Comparison of ENCODE assay signal across 8 cellular contexts in genomic region chr4:26583865-26584652, GRCh38. TPM values are rescaled to one million over a fixed set of nuclear protein-coding genes. Genes with fewer than 3 reads are reported as not detected.
DNase-seq lines count a peak whose midpoint lies in the region; ATAC-seq, FAIRE-seq and TF ChIP-seq lines count a peak whose summit lies in the region.

TBC1D19 (plus strand) TSS chr4:26584084; CDS start chr4:26584194, 110 bp downstream.

- intact Hi-C loops in kidney (cut with DNase I): no loop called here

- H3K9ac ChIP-seq in kidney (ENCODE audit: low read length in 2 of 2): peak within 1 kb of the TSS; percentile 75 to 76

- no peaks in the 10 kb centered on the region for H3K9me3 ChIP-seq in kidney (ENCODE audit: control insufficient read depth in 1 of 2, low read length in 2 of 2)

- TF ChIP-seq CTCF in AG10803 (conservative IDR thresholded peaks at IDR 0.05; ENCODE audit: low read length) (no peak), kidney (IDR thresholded peaks at IDR 0.05; ENCODE audit: borderline replicate concordance, extremely low read depth, insufficient read depth) (no peak)

- H3K4me1 ChIP-seq in kidney (ENCODE audit: control insufficient read depth in 1 of 2, insufficient read depth in 1 of 2, low read depth in 1 of 2, low read length in 2 of 2): peaks cover 0 to 4% of the 10 kb centered on the region in 2 donors

- peak within 1 kb of the TSS; percentile 15 to 65 for H3K27ac ChIP-seq in kidney (ENCODE audit: low read depth in 2 of 2, low read length in 2 of 2)

- no peak for FAIRE-seq in kidney (lab: Jason Lieb, UNC)

- no peaks in the 10 kb centered on the region for H3K36me3 ChIP-seq in kidney (ENCODE audit: control insufficient read depth in 1 of 2, insufficient read depth in 2 of 2, low read length in 2 of 2)

- ATAC-seq in GM19035 (IDR thresholded peaks at IDR 0.05; ENCODE audit: unreplicated experiment) (peak; percentile 100), HG03342 (IDR thresholded peaks at IDR 0.05; ENCODE audit: unreplicated experiment) (peak; percentile 99)
- peak; percentile 96 for ATAC-seq in activated CD4-positive, CD25-positive, alpha-beta regulatory T cell treated with anti-CD3 and anti-CD28 coated beads, Interleukin-2, amount 50 U/mL, for 24 hours

- H3K4me3 ChIP-seq in AG10803 (ENCODE audit: low read length): peak within 1 kb of the TSS; percentile 85
- H3K4me3 ChIP-seq in kidney (ENCODE audit: low read length in 2 of 2): peak within 1 kb of the TSS; percentile 77 to 96

- DNase-seq in AG10803 (ENCODE audit: low read depth) (peak; percentile 86), NCI-H345 treated with DMSO at 0.1 percent for 48 hours (lab: John Stamatoyannopoulos, UW; ENCODE audit: unreplicated experiment) (peak; percentile 77), cerebellar nuclear complex (lab: John Stamatoyannopoulos, UW) (peak; percentile 71 to 79), kidney (peak; percentile 96)
- peak; percentile 91 for DNase-seq in stimulated activated CD4-positive, alpha-beta T cell treated with anti-CD3 and anti-CD28 coated beads, Interleukin-15, amount 100 ng/mL, for 24 hours

RNA-seq across cellular contexts. Expression of gene TBC1D19, which starts in this region (rescaled TPM):
- total RNA-seq in kidney: 19.1 TPM
- polyA plus RNA-seq in kidney (ENCODE audit: insufficient read depth, low read depth, low replicate concordance): 10.8 TPM

Comparison
In these comparisons a context has a peak if more than half of its experiments do, and no peak if none do; other contexts are left out.
1. Peak in every context shown above with its lines: DNase-seq, ATAC-seq, H3K4me3 ChIP-seq and H3K27ac ChIP-seq.